In genomic region chr17:17839792-17840707, GRCh38 we compare ENCODE assay signal across 1 cellular context.
TF ChIP-seq lines count a peak whose summit lies in the region.

No MANE protein-coding gene starts in this region.

TF ChIP-seq in GM12878, 131 proteins besides CTCF, POLR2A, EP300 and RAD21 (continued from another document and continues in another):
- TF ChIP-seq, protein P1, sequence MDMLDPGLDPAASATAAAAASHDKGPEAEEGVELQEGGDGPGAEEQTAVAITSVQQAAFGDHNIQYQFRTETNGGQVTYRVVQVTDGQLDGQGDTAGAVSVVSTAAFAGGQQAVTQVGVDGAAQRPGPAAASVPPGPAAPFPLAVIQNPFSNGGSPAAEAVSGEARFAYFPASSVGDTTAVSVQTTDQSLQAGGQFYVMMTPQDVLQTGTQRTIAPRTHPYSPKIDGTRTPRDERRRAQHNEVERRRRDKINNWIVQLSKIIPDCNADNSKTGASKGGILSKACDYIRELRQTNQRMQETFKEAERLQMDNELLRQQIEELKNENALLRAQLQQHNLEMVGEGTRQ (IDR thresholded peaks at IDR 0.05; ENCODE audit: borderline replicate concordance, low read depth, low read length) = peak; percentile 53
- TF ChIP-seq NR2F1 (conservative IDR thresholded peaks at IDR 0.05) (peak; percentile 79), RBBP5 (conservative IDR thresholded peaks at IDR 0.05) (no peak), CBX5 (IDR thresholded peaks at IDR 0.05; ENCODE audit: low read depth) (no peak), RB1 (IDR thresholded peaks at IDR 0.05; ENCODE audit: borderline replicate concordance) (peak; percentile 75; the same call in 1 of the 2 replicates), BHLHE40 (IDR thresholded peaks at IDR 0.05; ENCODE audit: borderline replicate concordance in 1 of 2, low read depth in 2 of 2, low read length in 1 of 2) (peak; percentile 81 to 95), STAT1 (conservative IDR thresholded peaks at IDR 0.05) (no peak; the same call in 1 of the 2 replicates), GABPA (IDR thresholded peaks at IDR 0.05; ENCODE audit: low read depth) (no peak), TCF12 (IDR thresholded peaks at IDR 0.05; ENCODE audit: low read depth, low read length) (no peak), CBFB (IDR thresholded peaks at IDR 0.05; ENCODE audit: low read depth) (no peak), ETV6 (conservative IDR thresholded peaks at IDR 0.05 in 1 of 2, IDR thresholded peaks at IDR 0.05 in 1 of 2; ENCODE audit: borderline replicate concordance in 1 of 2, low read depth in 1 of 2) (no peak), MYC (IDR thresholded peaks at IDR 0.05; ENCODE audit: insufficient read depth, insufficient read length, insufficient replicate concordance, low read length, severe bottlenecking) (no peak), HDAC6 (IDR thresholded peaks at IDR 0.05; ENCODE audit: unreplicated experiment) (peak; percentile 28), DPF2 (IDR thresholded peaks at IDR 0.05) (peak; percentile 85), IRF5 (IDR thresholded peaks at IDR 0.05; ENCODE audit: borderline replicate concordance) (no peak), ZSCAN29 (IDR thresholded peaks at IDR 0.05) (0 out of 2 replicates have a peak, but pooled peaks have one; percentile 57), STAT3 (IDR thresholded peaks at IDR 0.05; ENCODE audit: low read depth, low read length) (no peak), ASH2L (IDR thresholded peaks at IDR 0.05; ENCODE audit: borderline replicate concordance, low read depth) (no peak), SMAD5 (IDR thresholded peaks at IDR 0.05; ENCODE audit: low read depth) (no peak), SUPT20H (IDR thresholded peaks at IDR 0.05; ENCODE audit: borderline replicate concordance, control insufficient read depth, low read depth, low read length) (no peak), SUZ12 (IDR thresholded peaks at IDR 0.05; ENCODE audit: unreplicated experiment) (no peak), SMC3 (IDR thresholded peaks at IDR 0.05; ENCODE audit: borderline replicate concordance, low read length) (no peak), RUNX3 (IDR thresholded peaks at IDR 0.05; ENCODE audit: low read length) (peak; percentile 54; the same call in 1 of the 2 replicates), SIN3A (IDR thresholded peaks at IDR 0.05; ENCODE audit: low read depth, low read length) (no peak), GATAD2B (conservative IDR thresholded peaks at IDR 0.05; ENCODE audit: low read depth) (peak; percentile 91), KLF5 (IDR thresholded peaks at IDR 0.05; ENCODE audit: partially characterized antibody) (peak; percentile 46), IKZF1 (conservative IDR thresholded peaks at IDR 0.05) (peak; percentile 95), NFXL1 (IDR thresholded peaks at IDR 0.05; ENCODE audit: borderline replicate concordance) (no peak), PML (IDR thresholded peaks at IDR 0.05; ENCODE audit: low read length) (peak; percentile 69), LARP7 (IDR thresholded peaks at IDR 0.05) (peak; percentile 96), POU2F2 (IDR thresholded peaks at IDR 0.05; ENCODE audit: borderline replicate concordance, low read depth, low read length) (peak; percentile 63; the same call in 2 of the 3 replicates), MXI1 (IDR thresholded peaks at IDR 0.05; ENCODE audit: low read depth, low read length) (no peak; the same call in none of the 2 replicates), ZNF622 (IDR thresholded peaks at IDR 0.05) (no peak), MEF2B (IDR thresholded peaks at IDR 0.05; ENCODE audit: partially characterized antibody, poor library complexity, severe bottlenecking) (peak; percentile 51), SREBF1 (IDR thresholded peaks at IDR 0.05; ENCODE audit: low read length) (peak; percentile 91), NRF1 (conservative IDR thresholded peaks at IDR 0.05; ENCODE audit: low read depth, low read length) (peak; percentile 8; the same call in 1 of the 2 replicates), CHD2 (IDR thresholded peaks at IDR 0.05; ENCODE audit: borderline replicate concordance, low read depth, low read length) (0 out of 2 replicates have a peak, but pooled peaks have one; percentile 37), RELA (IDR thresholded peaks at IDR 0.05; ENCODE audit: borderline replicate concordance, partially characterized antibody) (peak; percentile 23), CEBPB (IDR thresholded peaks at IDR 0.05; ENCODE audit: borderline replicate concordance in 1 of 2, low read depth in 2 of 2, low read length in 2 of 2) (no peak), WRNIP1 (IDR thresholded peaks at IDR 0.05; ENCODE audit: borderline replicate concordance, low read depth, low read length) (0 out of 2 replicates have a peak, but pooled peaks have one; percentile 30), SMARCA5 (IDR thresholded peaks at IDR 0.05) (peak; percentile 97), RAD51 (IDR thresholded peaks at IDR 0.05) (peak; percentile 73; the same call in 1 of the 2 replicates), NBN (IDR thresholded peaks at IDR 0.05) (0 out of 2 replicates have a peak, but pooled peaks have one; percentile 56)
- TF ChIP-seq, protein P2, sequence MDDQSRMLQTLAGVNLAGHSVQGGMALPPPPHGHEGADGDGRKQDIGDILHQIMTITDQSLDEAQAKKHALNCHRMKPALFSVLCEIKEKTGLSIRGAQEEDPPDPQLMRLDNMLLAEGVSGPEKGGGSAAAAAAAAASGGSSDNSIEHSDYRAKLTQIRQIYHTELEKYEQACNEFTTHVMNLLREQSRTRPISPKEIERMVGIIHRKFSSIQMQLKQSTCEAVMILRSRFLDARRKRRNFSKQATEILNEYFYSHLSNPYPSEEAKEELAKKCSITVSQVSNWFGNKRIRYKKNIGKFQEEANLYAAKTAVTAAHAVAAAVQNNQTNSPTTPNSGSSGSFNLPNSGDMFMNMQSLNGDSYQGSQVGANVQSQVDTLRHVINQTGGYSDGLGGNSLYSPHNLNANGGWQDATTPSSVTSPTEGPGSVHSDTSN (IDR thresholded peaks at IDR 0.05; ENCODE audit: insufficient replicate concordance, low read depth, low read length) = no peak
- TF ChIP-seq, protein P3, sequence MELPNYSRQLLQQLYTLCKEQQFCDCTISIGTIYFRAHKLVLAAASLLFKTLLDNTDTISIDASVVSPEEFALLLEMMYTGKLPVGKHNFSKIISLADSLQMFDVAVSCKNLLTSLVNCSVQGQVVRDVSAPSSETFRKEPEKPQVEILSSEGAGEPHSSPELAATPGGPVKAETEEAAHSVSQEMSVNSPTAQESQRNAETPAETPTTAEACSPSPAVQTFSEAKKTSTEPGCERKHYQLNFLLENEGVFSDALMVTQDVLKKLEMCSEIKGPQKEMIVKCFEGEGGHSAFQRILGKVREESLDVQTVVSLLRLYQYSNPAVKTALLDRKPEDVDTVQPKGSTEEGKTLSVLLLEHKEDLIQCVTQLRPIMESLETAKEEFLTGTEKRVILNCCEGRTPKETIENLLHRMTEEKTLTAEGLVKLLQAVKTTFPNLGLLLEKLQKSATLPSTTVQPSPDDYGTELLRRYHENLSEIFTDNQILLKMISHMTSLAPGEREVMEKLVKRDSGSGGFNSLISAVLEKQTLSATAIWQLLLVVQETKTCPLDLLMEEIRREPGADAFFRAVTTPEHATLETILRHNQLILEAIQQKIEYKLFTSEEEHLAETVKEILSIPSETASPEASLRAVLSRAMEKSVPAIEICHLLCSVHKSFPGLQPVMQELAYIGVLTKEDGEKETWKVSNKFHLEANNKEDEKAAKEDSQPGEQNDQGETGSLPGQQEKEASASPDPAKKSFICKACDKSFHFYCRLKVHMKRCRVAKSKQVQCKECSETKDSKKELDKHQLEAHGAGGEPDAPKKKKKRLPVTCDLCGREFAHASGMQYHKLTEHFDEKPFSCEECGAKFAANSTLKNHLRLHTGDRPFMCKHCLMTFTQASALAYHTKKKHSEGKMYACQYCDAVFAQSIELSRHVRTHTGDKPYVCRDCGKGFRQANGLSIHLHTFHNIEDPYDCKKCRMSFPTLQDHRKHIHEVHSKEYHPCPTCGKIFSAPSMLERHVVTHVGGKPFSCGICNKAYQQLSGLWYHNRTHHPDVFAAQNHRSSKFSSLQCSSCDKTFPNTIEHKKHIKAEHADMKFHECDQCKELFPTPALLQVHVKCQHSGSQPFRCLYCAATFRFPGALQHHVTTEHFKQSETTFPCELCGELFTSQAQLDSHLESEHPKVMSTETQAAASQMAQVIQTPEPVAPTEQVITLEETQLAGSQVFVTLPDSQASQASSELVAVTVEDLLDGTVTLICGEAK (IDR thresholded peaks at IDR 0.05; ENCODE audit: borderline replicate concordance) = no peak; the same call in 1 of the 2 replicates
- TF ChIP-seq, protein P4, sequence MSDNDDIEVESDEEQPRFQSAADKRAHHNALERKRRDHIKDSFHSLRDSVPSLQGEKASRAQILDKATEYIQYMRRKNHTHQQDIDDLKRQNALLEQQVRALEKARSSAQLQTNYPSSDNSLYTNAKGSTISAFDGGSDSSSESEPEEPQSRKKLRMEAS (IDR thresholded peaks at IDR 0.05; ENCODE audit: low read depth, low read length) = peak; percentile 71; the same call in 1 of the 2 replicates
- TF ChIP-seq, protein P5, sequence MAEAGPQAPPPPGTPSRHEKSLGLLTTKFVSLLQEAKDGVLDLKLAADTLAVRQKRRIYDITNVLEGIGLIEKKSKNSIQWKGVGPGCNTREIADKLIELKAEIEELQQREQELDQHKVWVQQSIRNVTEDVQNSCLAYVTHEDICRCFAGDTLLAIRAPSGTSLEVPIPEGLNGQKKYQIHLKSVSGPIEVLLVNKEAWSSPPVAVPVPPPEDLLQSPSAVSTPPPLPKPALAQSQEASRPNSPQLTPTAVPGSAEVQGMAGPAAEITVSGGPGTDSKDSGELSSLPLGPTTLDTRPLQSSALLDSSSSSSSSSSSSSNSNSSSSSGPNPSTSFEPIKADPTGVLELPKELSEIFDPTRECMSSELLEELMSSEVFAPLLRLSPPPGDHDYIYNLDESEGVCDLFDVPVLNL (IDR thresholded peaks at IDR 0.05; ENCODE audit: low read depth, low read length) = no peak
- TF ChIP-seq, protein P6, sequence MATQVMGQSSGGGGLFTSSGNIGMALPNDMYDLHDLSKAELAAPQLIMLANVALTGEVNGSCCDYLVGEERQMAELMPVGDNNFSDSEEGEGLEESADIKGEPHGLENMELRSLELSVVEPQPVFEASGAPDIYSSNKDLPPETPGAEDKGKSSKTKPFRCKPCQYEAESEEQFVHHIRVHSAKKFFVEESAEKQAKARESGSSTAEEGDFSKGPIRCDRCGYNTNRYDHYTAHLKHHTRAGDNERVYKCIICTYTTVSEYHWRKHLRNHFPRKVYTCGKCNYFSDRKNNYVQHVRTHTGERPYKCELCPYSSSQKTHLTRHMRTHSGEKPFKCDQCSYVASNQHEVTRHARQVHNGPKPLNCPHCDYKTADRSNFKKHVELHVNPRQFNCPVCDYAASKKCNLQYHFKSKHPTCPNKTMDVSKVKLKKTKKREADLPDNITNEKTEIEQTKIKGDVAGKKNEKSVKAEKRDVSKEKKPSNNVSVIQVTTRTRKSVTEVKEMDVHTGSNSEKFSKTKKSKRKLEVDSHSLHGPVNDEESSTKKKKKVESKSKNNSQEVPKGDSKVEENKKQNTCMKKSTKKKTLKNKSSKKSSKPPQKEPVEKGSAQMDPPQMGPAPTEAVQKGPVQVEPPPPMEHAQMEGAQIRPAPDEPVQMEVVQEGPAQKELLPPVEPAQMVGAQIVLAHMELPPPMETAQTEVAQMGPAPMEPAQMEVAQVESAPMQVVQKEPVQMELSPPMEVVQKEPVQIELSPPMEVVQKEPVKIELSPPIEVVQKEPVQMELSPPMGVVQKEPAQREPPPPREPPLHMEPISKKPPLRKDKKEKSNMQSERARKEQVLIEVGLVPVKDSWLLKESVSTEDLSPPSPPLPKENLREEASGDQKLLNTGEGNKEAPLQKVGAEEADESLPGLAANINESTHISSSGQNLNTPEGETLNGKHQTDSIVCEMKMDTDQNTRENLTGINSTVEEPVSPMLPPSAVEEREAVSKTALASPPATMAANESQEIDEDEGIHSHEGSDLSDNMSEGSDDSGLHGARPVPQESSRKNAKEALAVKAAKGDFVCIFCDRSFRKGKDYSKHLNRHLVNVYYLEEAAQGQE (IDR thresholded peaks at IDR 0.05; ENCODE audit: low read depth, low read length) = 0 out of 2 replicates have a peak, but pooled peaks have one; percentile 23
- TF ChIP-seq, protein P7, sequence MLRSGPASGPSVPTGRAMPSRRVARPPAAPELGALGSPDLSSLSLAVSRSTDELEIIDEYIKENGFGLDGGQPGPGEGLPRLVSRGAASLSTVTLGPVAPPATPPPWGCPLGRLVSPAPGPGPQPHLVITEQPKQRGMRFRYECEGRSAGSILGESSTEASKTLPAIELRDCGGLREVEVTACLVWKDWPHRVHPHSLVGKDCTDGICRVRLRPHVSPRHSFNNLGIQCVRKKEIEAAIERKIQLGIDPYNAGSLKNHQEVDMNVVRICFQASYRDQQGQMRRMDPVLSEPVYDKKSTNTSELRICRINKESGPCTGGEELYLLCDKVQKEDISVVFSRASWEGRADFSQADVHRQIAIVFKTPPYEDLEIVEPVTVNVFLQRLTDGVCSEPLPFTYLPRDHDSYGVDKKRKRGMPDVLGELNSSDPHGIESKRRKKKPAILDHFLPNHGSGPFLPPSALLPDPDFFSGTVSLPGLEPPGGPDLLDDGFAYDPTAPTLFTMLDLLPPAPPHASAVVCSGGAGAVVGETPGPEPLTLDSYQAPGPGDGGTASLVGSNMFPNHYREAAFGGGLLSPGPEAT (IDR thresholded peaks at IDR 0.05; ENCODE audit: low read depth) = peak; percentile 33; the same call in 1 of the 2 replicates
- TF ChIP-seq, protein P8, sequence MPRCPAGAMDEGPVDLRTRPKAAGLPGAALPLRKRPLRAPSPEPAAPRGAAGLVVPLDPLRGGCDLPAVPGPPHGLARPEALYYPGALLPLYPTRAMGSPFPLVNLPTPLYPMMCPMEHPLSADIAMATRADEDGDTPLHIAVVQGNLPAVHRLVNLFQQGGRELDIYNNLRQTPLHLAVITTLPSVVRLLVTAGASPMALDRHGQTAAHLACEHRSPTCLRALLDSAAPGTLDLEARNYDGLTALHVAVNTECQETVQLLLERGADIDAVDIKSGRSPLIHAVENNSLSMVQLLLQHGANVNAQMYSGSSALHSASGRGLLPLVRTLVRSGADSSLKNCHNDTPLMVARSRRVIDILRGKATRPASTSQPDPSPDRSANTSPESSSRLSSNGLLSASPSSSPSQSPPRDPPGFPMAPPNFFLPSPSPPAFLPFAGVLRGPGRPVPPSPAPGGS (IDR thresholded peaks at IDR 0.05; ENCODE audit: borderline replicate concordance, insufficient read depth, low read depth, low read length, poor library complexity, severe bottlenecking) = no peak
